In genomic region chr1:19882111-19883071, GRCh38 we compare ENCODE assay signal across 8 cellular contexts. TPM values are rescaled to one million over a fixed set of nuclear protein-coding genes. Genes with fewer than 3 reads are reported as not detected.
DNase-seq lines count a peak whose midpoint lies in the region; ATAC-seq and TF ChIP-seq lines count a peak whose summit lies in the region.

A gene with protein sequence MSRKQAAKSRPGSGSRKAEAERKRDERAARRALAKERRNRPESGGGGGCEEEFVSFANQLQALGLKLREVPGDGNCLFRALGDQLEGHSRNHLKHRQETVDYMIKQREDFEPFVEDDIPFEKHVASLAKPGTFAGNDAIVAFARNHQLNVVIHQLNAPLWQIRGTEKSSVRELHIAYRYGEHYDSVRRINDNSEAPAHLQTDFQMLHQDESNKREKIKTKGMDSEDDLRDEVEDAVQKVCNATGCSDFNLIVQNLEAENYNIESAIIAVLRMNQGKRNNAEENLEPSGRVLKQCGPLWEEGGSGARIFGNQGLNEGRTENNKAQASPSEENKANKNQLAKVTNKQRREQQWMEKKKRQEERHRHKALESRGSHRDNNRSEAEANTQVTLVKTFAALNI (plus strand): TSS chr1:19882395. CDS start chr1:19882514, 119 bp downstream.

- H3K27ac ChIP-seq in SU-DHL-6 (ENCODE audit: low read depth, low read length) (peak within 1 kb of the TSS; percentile 55), parathyroid adenoma (peak within 1 kb of the TSS; percentile 75), transverse colon (peak within 1 kb of the TSS; percentile 87 to 98 (median 94))

- peak within 1 kb of the TSS; percentile 96 for H2AFZ ChIP-seq in SU-DHL-6 (ENCODE audit: low read depth, low read length, severe bottlenecking)
- H2AFZ ChIP-seq in parathyroid adenoma, result peak within 1 kb of the TSS; percentile 89

- H3F3A ChIP-seq in SU-DHL-6 (ENCODE audit: insufficient read depth), result no peaks in the 10 kb centered on the region

- H3K79me2 ChIP-seq in SU-DHL-6 (ENCODE audit: insufficient read depth, low read length), result peaks cover 49% of the 10 kb centered on the region
- peaks cover 16% of the 10 kb centered on the region for H3K79me2 ChIP-seq in parathyroid adenoma

- H4K20me1 ChIP-seq in SU-DHL-6 (ENCODE audit: low read depth, low read length), result no peaks in the 10 kb centered on the region

- no peak for TF ChIP-seq EP300 in transverse colon (IDR thresholded peaks at IDR 0.05; ENCODE audit: low read depth)

- peak; percentile 82 for TF ChIP-seq POLR2A in transverse colon (IDR thresholded peaks at IDR 0.05)

- TF ChIP-seq CTCF in GM12873 (IDR thresholded peaks at IDR 0.05; ENCODE audit: insufficient read depth, low read depth, low read length, missing control alignments) (peak; percentile 82), SU-DHL-6 (IDR thresholded peaks at IDR 0.05; ENCODE audit: insufficient read depth, low read length, poor library complexity, severe bottlenecking) (peak; percentile 81), parathyroid adenoma (IDR thresholded peaks at IDR 0.05) (peak; percentile 71), transverse colon (IDR thresholded peaks at IDR 0.05) (peak; percentile 87 to 97 (median 90))

- in situ Hi-C loops in transverse colon (cut with MboI; ENCODE audit: low pct_ligation_motif_present in 1 of 4, low pct_unique_long_range_greater_than_20kb in 1 of 4, low sequenced_read_pairs in 3 of 4), result no loop called here

- ATAC-seq in HG02759 (IDR thresholded peaks at IDR 0.05; ENCODE audit: unreplicated experiment) (peak; percentile 95), Right ventricle myocardium superior (ENCODE audit: poor library complexity) (peak; percentile 99)

- no peaks in the 10 kb centered on the region for H3K9me2 ChIP-seq in SU-DHL-6 (replicated peaks; ENCODE audit: insufficient read depth, low read length)

- WGBS in transverse colon (ENCODE audit: low coverage in 1 of 2), 2 donors, result 1 to 3% methylated on average over 7 to 79 of the region's 97 CpGs

- intact Hi-C loops in Right ventricle myocardium superior (cut with DNase I) (no loop called here), transverse colon (cut with DNase I; ENCODE audit: low total_unique reads) (no loop called here)

- no peaks in the 10 kb centered on the region for H3K36me3 ChIP-seq in SU-DHL-6 (ENCODE audit: low read length)
- no peaks in the 10 kb centered on the region for H3K36me3 ChIP-seq in parathyroid adenoma (ENCODE audit: control insufficient read depth, insufficient read depth, low read length)
- no peaks in the 10 kb centered on the region for H3K36me3 ChIP-seq in transverse colon

- H3K4me2 ChIP-seq in SU-DHL-6 (ENCODE audit: low read depth, low read length, poor library complexity, severe bottlenecking) (peak within 1 kb of the TSS; percentile 67), parathyroid adenoma (ENCODE audit: low read length) (peak within 1 kb of the TSS; percentile 96)

- H3K4me3 ChIP-seq in SU-DHL-6 (ENCODE audit: insufficient read depth, low read length, poor library complexity, severe bottlenecking) (peak within 1 kb of the TSS; percentile 77), parathyroid adenoma (ENCODE audit: low read depth, low read length) (peak within 1 kb of the TSS; percentile 79), transverse colon (peak within 1 kb of the TSS; percentile 74 to 93 (median 86))

- peaks cover 5% of the 10 kb centered on the region for H3K4me1 ChIP-seq in parathyroid adenoma
- H3K4me1 ChIP-seq in transverse colon, result peaks cover 9 to 18% (median 16%) of the 10 kb centered on the region in 4 donors

- H3K27me3 ChIP-seq in SU-DHL-6 (ENCODE audit: low read length), result no peaks in the 10 kb centered on the region
- H3K27me3 ChIP-seq in parathyroid adenoma (ENCODE audit: control insufficient read depth, insufficient read depth, low read length), result no peaks in the 10 kb centered on the region
- H3K27me3 ChIP-seq in transverse colon, result peaks cover 3% of the 10 kb centered on the region

- H3K9me3 ChIP-seq in SU-DHL-6 (ENCODE audit: insufficient read depth, low read length) (no peaks in the 10 kb centered on the region), parathyroid adenoma (ENCODE audit: control insufficient read depth, low read length) (no peaks in the 10 kb centered on the region), transverse colon (no peaks in the 10 kb centered on the region)

- peak within 1 kb of the TSS; percentile 87 for H3K9ac ChIP-seq in SU-DHL-6 (ENCODE audit: low read length)
- no peak within 1 kb of the TSS for H3K9ac ChIP-seq in parathyroid adenoma

- DNase-seq in NCI-H128 (lab: John Stamatoyannopoulos, UW; ENCODE audit: unreplicated experiment), result peak; percentile 99
- peak; percentile 93 for DNase-seq in activated naive CD8-positive, alpha-beta T cell treated with anti-CD3 and anti-CD28 coated beads, Interleukin-2, amount 50 U/mL, for 16 hours (ENCODE audit: low read depth, low spot score)
- DNase-seq in Right ventricle myocardium superior, result peak; percentile 96
- peak; percentile 95 for DNase-seq in transverse colon

RNA-seq across cellular contexts. Expression of the gene that starts here (rescaled TPM):
- 3.0 TPM for total RNA-seq in Right ventricle myocardium superior
- 10 to 100 TPM in 2 of 4 donors, 1 to 10 TPM in 2; 5.9 to 10.8 (median 9.9) TPM for total RNA-seq in transverse colon

Comparison
In these comparisons a context has a peak if more than half of its experiments do, and no peak if none do; other contexts are left out.
1. Peak in every context shown above with its lines: DNase-seq, ATAC-seq, H3K4me3 ChIP-seq and H3K27ac ChIP-seq.